ENCODE assay signal across 12 cellular contexts in genomic region chr11:128262463-128263345, GRCh38.
"Had no signal": no experiment of that assay in that cellular context is flagged by ENCODE, and none has a peak within 500 bp of the region (broad histone marks: within the 10 kb centered on the region; RNA-seq: fewer than 3 reads in every experiment).

No MANE protein-coding gene starts in this region.

- H3K27ac Mint-ChIP-seq: activated CD4-positive, alpha-beta memory T cell treated with anti-CD3 and anti-CD28 coated beads, Interleukin-2, amount 10 ng/mL, durations not matched to agents 7 days and 5 days; activated CD4-positive, alpha-beta T cell treated with anti-CD3 and anti-CD28 coated beads for 36 hours; nephron progenitor cell; stimulated activated naive CD8-positive, alpha-beta T cell treated with anti-CD3 and anti-CD28 coated beads, Interleukin-15, Interleukin-2, amounts not matched to agents 100 ng/mL and 50 ng/mL, for 24 hours had no signal

- H3K4me3 ChIP-seq: breast epithelium, heart left ventricle, testis had no signal

- H3K36me3 ChIP-seq: breast epithelium, heart left ventricle had no signal

- H3K9me3 Mint-ChIP-seq: activated CD4-positive, alpha-beta memory T cell treated with anti-CD3 and anti-CD28 coated beads, Interleukin-2, amount 10 ng/mL, durations not matched to agents 7 days and 5 days; nephron progenitor cell; stimulated activated naive CD8-positive, alpha-beta T cell treated with anti-CD3 and anti-CD28 coated beads, Interleukin-15, Interleukin-2, amounts not matched to agents 100 ng/mL and 50 ng/mL, for 24 hours had no signal

- ATAC-seq: activated CD4-positive, alpha-beta T cell treated with anti-CD3 and anti-CD28 coated beads for 36 hours; foreskin keratinocyte; heart left ventricle; left colon had no signal

- H3K27me3 Mint-ChIP-seq: stimulated activated naive CD8-positive, alpha-beta T cell treated with anti-CD3 and anti-CD28 coated beads, Interleukin-15, Interleukin-2, amounts not matched to agents 100 ng/mL and 50 ng/mL, for 24 hours had no signal

- DNase-seq: activated CD4-positive, alpha-beta memory T cell treated with anti-CD3 and anti-CD28 coated beads, Interleukin-2, amount 10 ng/mL, durations not matched to agents 7 days and 5 days; activated CD4-positive, alpha-beta T cell treated with anti-CD3 and anti-CD28 coated beads for 36 hours; aorta; foreskin keratinocyte; heart left ventricle; left colon; nephron progenitor cell; stimulated activated CD4-positive, alpha-beta T cell treated with anti-CD3 and anti-CD28 coated beads, Interleukin-12 subunit alpha, Interleukin-12 subunit beta, amount 100 ng/mL, for 4 hours; T-helper 2 cell; testis had no signal

- H3K27ac ChIP-seq: breast epithelium, foreskin keratinocyte, heart left ventricle, testis had no signal

- H3K9me3 ChIP-seq: breast epithelium, heart left ventricle, testis had no signal

- H3K4me1 ChIP-seq: breast epithelium, foreskin keratinocyte, heart left ventricle, testis had no signal

- H3K4me3 Mint-ChIP-seq: activated CD4-positive, alpha-beta memory T cell treated with anti-CD3 and anti-CD28 coated beads, Interleukin-2, amount 10 ng/mL, durations not matched to agents 7 days and 5 days; activated CD4-positive, alpha-beta T cell treated with anti-CD3 and anti-CD28 coated beads for 36 hours; nephron progenitor cell; stimulated activated naive CD8-positive, alpha-beta T cell treated with anti-CD3 and anti-CD28 coated beads, Interleukin-15, Interleukin-2, amounts not matched to agents 100 ng/mL and 50 ng/mL, for 24 hours had no signal

- H3K27me3 ChIP-seq: breast epithelium, foreskin keratinocyte, heart left ventricle, testis had no signal

- H3K4me1 Mint-ChIP-seq: activated CD4-positive, alpha-beta memory T cell treated with anti-CD3 and anti-CD28 coated beads, Interleukin-2, amount 10 ng/mL, durations not matched to agents 7 days and 5 days; activated CD4-positive, alpha-beta T cell treated with anti-CD3 and anti-CD28 coated beads for 36 hours had no signal
